ENCODE assay signal across 1 cellular context in the genomic region with DNA sequence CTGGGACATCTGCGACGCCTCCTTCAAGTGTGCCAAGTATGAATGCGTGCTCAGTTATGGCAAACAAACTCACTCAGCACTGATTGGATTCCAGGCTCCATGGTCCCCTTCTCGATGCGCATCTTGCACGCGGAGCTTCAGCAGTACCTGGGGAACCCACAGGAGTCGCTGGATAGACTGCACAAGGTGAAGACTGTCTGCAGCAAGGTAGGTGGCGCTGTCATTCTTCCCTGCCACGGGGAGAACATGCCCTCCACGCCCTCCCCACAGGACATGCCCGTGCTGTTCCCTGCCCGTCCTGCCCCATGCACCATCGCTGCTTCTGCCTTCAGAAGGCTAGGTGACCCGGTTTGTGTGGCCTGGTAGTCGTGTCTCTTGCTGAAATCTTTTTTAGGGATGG.
TF ChIP-seq lines count a peak whose summit lies in the region.

No MANE protein-coding gene starts in this region.

TF ChIP-seq in H1, 55 proteins besides CTCF, POLR2A, EP300 and RAD21:
- TF ChIP-seq SUZ12 (IDR thresholded peaks at IDR 0.05; ENCODE audit: low read length) = no peak
- 0 out of 2 replicates have a peak, but pooled peaks have one; percentile 26 for TF ChIP-seq POLR2AphosphoS5 (IDR thresholded peaks at IDR 0.05; ENCODE audit: low read depth, low read length)
- TF ChIP-seq, protein P1, sequence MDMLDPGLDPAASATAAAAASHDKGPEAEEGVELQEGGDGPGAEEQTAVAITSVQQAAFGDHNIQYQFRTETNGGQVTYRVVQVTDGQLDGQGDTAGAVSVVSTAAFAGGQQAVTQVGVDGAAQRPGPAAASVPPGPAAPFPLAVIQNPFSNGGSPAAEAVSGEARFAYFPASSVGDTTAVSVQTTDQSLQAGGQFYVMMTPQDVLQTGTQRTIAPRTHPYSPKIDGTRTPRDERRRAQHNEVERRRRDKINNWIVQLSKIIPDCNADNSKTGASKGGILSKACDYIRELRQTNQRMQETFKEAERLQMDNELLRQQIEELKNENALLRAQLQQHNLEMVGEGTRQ (IDR thresholded peaks at IDR 0.05; ENCODE audit: low read length) = no peak
- TF ChIP-seq JUND (IDR thresholded peaks at IDR 0.05; ENCODE audit: low read length) = no peak
- TF ChIP-seq, protein P2, sequence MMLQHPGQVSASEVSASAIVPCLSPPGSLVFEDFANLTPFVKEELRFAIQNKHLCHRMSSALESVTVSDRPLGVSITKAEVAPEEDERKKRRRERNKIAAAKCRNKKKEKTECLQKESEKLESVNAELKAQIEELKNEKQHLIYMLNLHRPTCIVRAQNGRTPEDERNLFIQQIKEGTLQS (IDR thresholded peaks at IDR 0.05; ENCODE audit: insufficient read depth, low read depth, low read length) = no peak
- TF ChIP-seq, protein P3, sequence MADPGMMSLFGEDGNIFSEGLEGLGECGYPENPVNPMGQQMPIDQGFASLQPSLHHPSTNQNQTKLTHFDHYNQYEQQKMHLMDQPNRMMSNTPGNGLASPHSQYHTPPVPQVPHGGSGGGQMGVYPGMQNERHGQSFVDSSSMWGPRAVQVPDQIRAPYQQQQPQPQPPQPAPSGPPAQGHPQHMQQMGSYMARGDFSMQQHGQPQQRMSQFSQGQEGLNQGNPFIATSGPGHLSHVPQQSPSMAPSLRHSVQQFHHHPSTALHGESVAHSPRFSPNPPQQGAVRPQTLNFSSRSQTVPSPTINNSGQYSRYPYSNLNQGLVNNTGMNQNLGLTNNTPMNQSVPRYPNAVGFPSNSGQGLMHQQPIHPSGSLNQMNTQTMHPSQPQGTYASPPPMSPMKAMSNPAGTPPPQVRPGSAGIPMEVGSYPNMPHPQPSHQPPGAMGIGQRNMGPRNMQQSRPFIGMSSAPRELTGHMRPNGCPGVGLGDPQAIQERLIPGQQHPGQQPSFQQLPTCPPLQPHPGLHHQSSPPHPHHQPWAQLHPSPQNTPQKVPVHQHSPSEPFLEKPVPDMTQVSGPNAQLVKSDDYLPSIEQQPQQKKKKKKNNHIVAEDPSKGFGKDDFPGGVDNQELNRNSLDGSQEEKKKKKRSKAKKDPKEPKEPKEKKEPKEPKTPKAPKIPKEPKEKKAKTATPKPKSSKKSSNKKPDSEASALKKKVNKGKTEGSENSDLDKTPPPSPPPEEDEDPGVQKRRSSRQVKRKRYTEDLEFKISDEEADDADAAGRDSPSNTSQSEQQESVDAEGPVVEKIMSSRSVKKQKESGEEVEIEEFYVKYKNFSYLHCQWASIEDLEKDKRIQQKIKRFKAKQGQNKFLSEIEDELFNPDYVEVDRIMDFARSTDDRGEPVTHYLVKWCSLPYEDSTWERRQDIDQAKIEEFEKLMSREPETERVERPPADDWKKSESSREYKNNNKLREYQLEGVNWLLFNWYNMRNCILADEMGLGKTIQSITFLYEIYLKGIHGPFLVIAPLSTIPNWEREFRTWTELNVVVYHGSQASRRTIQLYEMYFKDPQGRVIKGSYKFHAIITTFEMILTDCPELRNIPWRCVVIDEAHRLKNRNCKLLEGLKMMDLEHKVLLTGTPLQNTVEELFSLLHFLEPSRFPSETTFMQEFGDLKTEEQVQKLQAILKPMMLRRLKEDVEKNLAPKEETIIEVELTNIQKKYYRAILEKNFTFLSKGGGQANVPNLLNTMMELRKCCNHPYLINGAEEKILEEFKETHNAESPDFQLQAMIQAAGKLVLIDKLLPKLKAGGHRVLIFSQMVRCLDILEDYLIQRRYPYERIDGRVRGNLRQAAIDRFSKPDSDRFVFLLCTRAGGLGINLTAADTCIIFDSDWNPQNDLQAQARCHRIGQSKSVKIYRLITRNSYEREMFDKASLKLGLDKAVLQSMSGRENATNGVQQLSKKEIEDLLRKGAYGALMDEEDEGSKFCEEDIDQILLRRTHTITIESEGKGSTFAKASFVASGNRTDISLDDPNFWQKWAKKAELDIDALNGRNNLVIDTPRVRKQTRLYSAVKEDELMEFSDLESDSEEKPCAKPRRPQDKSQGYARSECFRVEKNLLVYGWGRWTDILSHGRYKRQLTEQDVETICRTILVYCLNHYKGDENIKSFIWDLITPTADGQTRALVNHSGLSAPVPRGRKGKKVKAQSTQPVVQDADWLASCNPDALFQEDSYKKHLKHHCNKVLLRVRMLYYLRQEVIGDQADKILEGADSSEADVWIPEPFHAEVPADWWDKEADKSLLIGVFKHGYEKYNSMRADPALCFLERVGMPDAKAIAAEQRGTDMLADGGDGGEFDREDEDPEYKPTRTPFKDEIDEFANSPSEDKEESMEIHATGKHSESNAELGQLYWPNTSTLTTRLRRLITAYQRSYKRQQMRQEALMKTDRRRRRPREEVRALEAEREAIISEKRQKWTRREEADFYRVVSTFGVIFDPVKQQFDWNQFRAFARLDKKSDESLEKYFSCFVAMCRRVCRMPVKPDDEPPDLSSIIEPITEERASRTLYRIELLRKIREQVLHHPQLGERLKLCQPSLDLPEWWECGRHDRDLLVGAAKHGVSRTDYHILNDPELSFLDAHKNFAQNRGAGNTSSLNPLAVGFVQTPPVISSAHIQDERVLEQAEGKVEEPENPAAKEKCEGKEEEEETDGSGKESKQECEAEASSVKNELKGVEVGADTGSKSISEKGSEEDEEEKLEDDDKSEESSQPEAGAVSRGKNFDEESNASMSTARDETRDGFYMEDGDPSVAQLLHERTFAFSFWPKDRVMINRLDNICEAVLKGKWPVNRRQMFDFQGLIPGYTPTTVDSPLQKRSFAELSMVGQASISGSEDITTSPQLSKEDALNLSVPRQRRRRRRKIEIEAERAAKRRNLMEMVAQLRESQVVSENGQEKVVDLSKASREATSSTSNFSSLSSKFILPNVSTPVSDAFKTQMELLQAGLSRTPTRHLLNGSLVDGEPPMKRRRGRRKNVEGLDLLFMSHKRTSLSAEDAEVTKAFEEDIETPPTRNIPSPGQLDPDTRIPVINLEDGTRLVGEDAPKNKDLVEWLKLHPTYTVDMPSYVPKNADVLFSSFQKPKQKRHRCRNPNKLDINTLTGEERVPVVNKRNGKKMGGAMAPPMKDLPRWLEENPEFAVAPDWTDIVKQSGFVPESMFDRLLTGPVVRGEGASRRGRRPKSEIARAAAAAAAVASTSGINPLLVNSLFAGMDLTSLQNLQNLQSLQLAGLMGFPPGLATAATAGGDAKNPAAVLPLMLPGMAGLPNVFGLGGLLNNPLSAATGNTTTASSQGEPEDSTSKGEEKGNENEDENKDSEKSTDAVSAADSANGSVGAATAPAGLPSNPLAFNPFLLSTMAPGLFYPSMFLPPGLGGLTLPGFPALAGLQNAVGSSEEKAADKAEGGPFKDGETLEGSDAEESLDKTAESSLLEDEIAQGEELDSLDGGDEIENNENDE (IDR thresholded peaks at IDR 0.05; ENCODE audit: insufficient replicate concordance, low read length) = no peak
